8 cellular contexts compared by ENCODE assay signal in the genomic region with DNA sequence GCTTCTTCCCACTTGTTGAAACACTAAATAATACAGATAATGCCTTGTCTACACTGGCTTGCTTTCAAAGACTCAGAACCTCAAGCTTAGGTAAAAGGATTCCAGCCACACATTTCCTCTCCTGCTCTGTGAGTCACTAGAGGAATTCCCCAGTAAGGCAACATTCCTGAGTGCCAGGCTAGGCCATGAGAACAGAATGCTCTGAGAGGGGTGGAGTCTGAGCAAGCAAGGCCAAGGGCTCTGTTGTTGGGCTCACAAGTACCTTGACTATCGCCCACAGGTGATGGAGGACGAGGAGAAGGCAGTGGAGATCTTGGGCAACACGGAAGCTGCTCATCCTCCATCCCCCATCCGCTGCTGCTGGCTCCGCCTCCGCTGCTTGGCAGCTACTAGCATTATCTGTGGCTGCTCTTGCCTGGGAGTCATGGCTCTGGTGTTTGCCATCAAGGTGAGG. TPM values are rescaled to one million over a fixed set of nuclear protein-coding genes. Genes with fewer than 3 reads are reported as not detected.
DNase-seq lines count a peak whose midpoint lies in the region; ATAC-seq and TF ChIP-seq lines count a peak whose summit lies in the region.

No MANE protein-coding gene starts in this region.

- H3K9me3 Mint-ChIP-seq in Calu3 (ENCODE audit: low read depth, unreplicated experiment) (peaks cover 4% of the 10 kb centered on the region), osteocyte (ENCODE audit: unreplicated experiment) (no peaks in the 10 kb centered on the region)

- H3K36me3 Mint-ChIP-seq in Calu3 (ENCODE audit: insufficient read depth, unreplicated experiment) (peaks cover 93% of the 10 kb centered on the region), osteocyte (ENCODE audit: unreplicated experiment) (peaks cover 39% of the 10 kb centered on the region)

- ATAC-seq in esophagus mucosa: peak; percentile 92
- ATAC-seq in GM21717 (IDR thresholded peaks at IDR 0.05; ENCODE audit: unreplicated experiment): no peak

- peak; percentile 88 for DNase-seq in Calu3
- DNase-seq in NCI-H226: peak; percentile 98
- no peak for DNase-seq in osteocyte (ENCODE audit: extremely low spot score, unreplicated experiment)
- DNase-seq in retina: no peak
- no peak for DNase-seq in head of caudate nucleus
- no peak for DNase-seq in activated CD4-positive, CD25-positive, alpha-beta regulatory T cell (lab: John Stamatoyannopoulos, UW)

- no peak for TF ChIP-seq CTCF in Calu3 (IDR thresholded peaks at IDR 0.05; ENCODE audit: unreplicated experiment)
- TF ChIP-seq CTCF in osteocyte (IDR thresholded peaks at IDR 0.05): no peak

- H3K27me3 Mint-ChIP-seq in Calu3 (ENCODE audit: unreplicated experiment): no peaks in the 10 kb centered on the region
- H3K27me3 Mint-ChIP-seq in osteocyte (ENCODE audit: unreplicated experiment): no peaks in the 10 kb centered on the region

- peaks cover 48% of the 10 kb centered on the region for H3K4me1 Mint-ChIP-seq in Calu3 (ENCODE audit: low read depth, unreplicated experiment)
- peaks cover 20% of the 10 kb centered on the region for H3K4me1 Mint-ChIP-seq in osteocyte (ENCODE audit: unreplicated experiment)

- BruUV-seq in Calu3 (replicated peaks; lab: Mats Ljungman, UMichigan): no TSS peak

- CTCF ChIA-PET in Calu3 (lab: Charles Lee): interaction anchor here (0.7 to 1.6 kb wide), 2 partner anchors 28 to 201 kb away, joined by 3 read pairs; no protein-coding TSS in a partner anchor

- intact Hi-C loops in Calu3 (cut with micrococcal nuclease; ENCODE audit: unreplicated experiment): no loop called here
- intact Hi-C loops in head of caudate nucleus (cut with DNase I): no loop called here

- H3K27ac Mint-ChIP-seq in Calu3 (ENCODE audit: unreplicated experiment) (peak overlapping the region; percentile 89), osteocyte (ENCODE audit: unreplicated experiment) (peak overlapping the region; percentile 82)

- H3K4me3 Mint-ChIP-seq in Calu3 (ENCODE audit: low read depth, unreplicated experiment): peak overlapping the region; percentile 96
- H3K4me3 Mint-ChIP-seq in osteocyte (ENCODE audit: unreplicated experiment): no peak overlapping the region

RNA-seq across cellular contexts. Expression of a gene that starts 6.7 kb away (rescaled TPM):
- 66.7 and 72.8 TPM in 2 replicates for total RNA-seq in Calu3 (2022)
- total RNA-seq in esophagus mucosa: 16.9 TPM
- 28.6 and 31.1 TPM in 2 replicates for total RNA-seq in osteocyte

RNA-seq across cellular contexts. Expression of a gene that starts 20.4 kb away (rescaled TPM):
- 13.7 and 13.8 TPM in 2 replicates for total RNA-seq in Calu3 (2022)
- total RNA-seq in esophagus mucosa: 2.2 TPM
- total RNA-seq in osteocyte: 5.0 and 9.7 TPM in 2 replicates

RNA-seq across cellular contexts. Expression of a gene that starts 20.6 kb away (rescaled TPM):
- 130 and 136 TPM in 2 replicates for total RNA-seq in Calu3 (2022)
- 56.8 TPM for total RNA-seq in esophagus mucosa
- total RNA-seq in osteocyte: 116 and 118 TPM in 2 replicates

RNA-seq across cellular contexts. Expression of a gene that starts 42.5 kb away (rescaled TPM):
- total RNA-seq in Calu3 (2022) (84.6 and 90.8 TPM in 2 replicates), esophagus mucosa (29.5 TPM), osteocyte (69.2 and 73.5 TPM in 2 replicates)

RNA-seq across cellular contexts. Expression of a gene that starts 45.5 kb away (rescaled TPM):
- total RNA-seq in Calu3 (2022): 29.9 and 32.6 TPM in 2 replicates
- 4.7 TPM for total RNA-seq in esophagus mucosa
- 26.7 and 27.2 TPM in 2 replicates for total RNA-seq in osteocyte

Comparison
In these comparisons a context has a peak if more than half of its experiments do, and no peak if none do; other contexts are left out.
1. DNase-seq: peak in Calu3 (single experiment) and NCI-H226 (single experiment); none in osteocyte (single experiment), retina (single experiment), head of caudate nucleus (0 of 42) and activated CD4-positive, CD25-positive, alpha-beta regulatory T cell (0 of 4).